ENCODE assay signal across 1 cellular context in genomic region chr4:68859655-68860054, GRCh38.
TF ChIP-seq lines count a peak whose summit lies in the region.

No MANE protein-coding gene starts in this region.

TF ChIP-seq in HepG2, 621 proteins besides CTCF, POLR2A, EP300 and RAD21 (continued from another document):
- TF ChIP-seq PAXIP1 (CRISPR knock-in tag; conservative IDR thresholded peaks at IDR 0.05), result no peak
- no peak for TF ChIP-seq ARID5B (CRISPR knock-in tag; IDR thresholded peaks at IDR 0.05)
